In genomic region chr9:83027153-83027867, GRCh38 we compare ENCODE assay signal across 15 cellular contexts. TPM values are rescaled to one million over a fixed set of nuclear protein-coding genes. Genes with fewer than 3 reads are reported as not detected.
A peak's percentile ranks its signal among the peaks of the same experiment; 100 is the strongest.
DNase-seq lines count a peak whose midpoint lies in the region; ATAC-seq, FAIRE-seq and TF ChIP-seq lines count a peak whose summit lies in the region.
"Had no signal": no experiment of that assay in that cellular context is flagged by ENCODE, and none has a peak within 500 bp of the region (broad histone marks: within the 10 kb centered on the region; RNA-seq: fewer than 3 reads in every experiment).

No MANE protein-coding gene starts in this region.

- peak; percentile 7 for DNase-seq in HepG2 (ENCODE audit: low spot score)
- DNase-seq in right lobe of liver = no peak
- DNase-seq in SJCRH30 = peak; percentile 30 to 63
- DNase-seq in fibroblast of mammary gland (ENCODE audit: low read depth) = peak; percentile 88
- DNase-seq in pons (ENCODE audit: low spot score) = no peak
- no peak for DNase-seq in glutamatergic neuron
- DNase-seq in GM19239 (ENCODE audit: insufficient read length, low spot score) = no peak
- DNase-seq in WTC11 (ENCODE audit: low spot score) = no peak
- DNase-seq: activated CD8-positive, alpha-beta T cell treated with anti-CD3 and anti-CD28 coated beads for 36 hours; activated naive CD8-positive, alpha-beta T cell treated with anti-CD3 and anti-CD28 coated beads for 36 hours; BE2C; NCI-H2171; stimulated activated CD4-positive, alpha-beta T cell treated with anti-CD3 and anti-CD28 coated beads, Interleukin-2, amount 100 ng/mL, for 48 hours had no signal

- H3K27me3 Mint-ChIP-seq in glutamatergic neuron (ENCODE audit: unreplicated experiment) (no peaks in the 10 kb centered on the region), WTC11 (ENCODE audit: low read depth) (no peaks in the 10 kb centered on the region)

- H4K20me1 ChIP-seq in HepG2 (ENCODE audit: insufficient read depth, low read length) = no peaks in the 10 kb centered on the region

- H3K36me3 ChIP-seq in HepG2 (replicated peaks in 1 of 2; ENCODE audit: control insufficient read depth in 1 of 2, insufficient read depth in 2 of 2, low read length in 2 of 2) (no peaks in the 10 kb centered on the region), right lobe of liver (no peaks in the 10 kb centered on the region), SJCRH30 (no peaks in the 10 kb centered on the region)
- H3K36me3 ChIP-seq: BE2C had no signal

- H3K27me3 ChIP-seq in HepG2 (ENCODE audit: control insufficient read depth in 1 of 2, insufficient read depth in 2 of 2, low read length in 2 of 2) (no peaks in the 10 kb centered on the region), right lobe of liver (no peaks in the 10 kb centered on the region), SJCRH30 (no peaks in the 10 kb centered on the region)
- H3K27me3 ChIP-seq: BE2C had no signal

- H3K4me3 ChIP-seq in HepG2 (replicated peaks in 1 of 3; ENCODE audit: insufficient read depth in 1 of 3, low read depth in 2 of 3, low read length in 3 of 3) = no peak overlapping the region
- H3K4me3 ChIP-seq in right lobe of liver = no peak overlapping the region
- no peak overlapping the region for H3K4me3 ChIP-seq in SJCRH30
- H3K4me3 ChIP-seq in fibroblast of mammary gland (ENCODE audit: control insufficient read depth, low read depth, low read length) = no peak overlapping the region

- H3K9ac ChIP-seq in HepG2 (ENCODE audit: insufficient read depth, low read depth, low read length) = no peak overlapping the region

- H3K4me1 Mint-ChIP-seq in glutamatergic neuron (ENCODE audit: low read depth, unreplicated experiment) (no peaks in the 10 kb centered on the region), WTC11 (peaks cover 8% of the 10 kb centered on the region)
- H3K4me1 Mint-ChIP-seq: activated naive CD8-positive, alpha-beta T cell treated with anti-CD3 and anti-CD28 coated beads for 36 hours had no signal

- in situ Hi-C loops in HepG2 (cut with HindIII; ENCODE audit: extremely low pct_ligation_motif_present, low pct_unique_long_range_greater_than_20kb) = no loop called here

- FAIRE-seq in HepG2 (lab: Jason Lieb, UNC) (no peak), GM19239 (lab: Jason Lieb, UNC) (no peak)
- FAIRE-seq: endometrium had no signal

- no peak for ATAC-seq in HepG2
- no peak for ATAC-seq in right lobe of liver
- ATAC-seq in WTC11 = no peak
- ATAC-seq: activated CD8-positive, alpha-beta T cell treated with anti-CD3 and anti-CD28 coated beads for 36 hours; left lobe of liver had no signal

- H3K27ac Mint-ChIP-seq in glutamatergic neuron (ENCODE audit: unreplicated experiment) (no peak overlapping the region), WTC11 (no peak overlapping the region)
- H3K27ac Mint-ChIP-seq: activated CD8-positive, alpha-beta T cell treated with anti-CD3 and anti-CD28 coated beads for 36 hours; activated naive CD8-positive, alpha-beta T cell treated with anti-CD3 and anti-CD28 coated beads for 36 hours had no signal

- no peak for TF ChIP-seq RAD21 in HepG2 (CRISPR knock-in tag; IDR thresholded peaks at IDR 0.05)

- WGBS in HepG2 (ENCODE audit: low lambda C conversion rate) = 10% methylated on average over 4 of the region's 4 CpGs
- WGBS in right lobe of liver (ENCODE audit: insufficient coverage, low coverage, low lambda C conversion rate, missing lambda C conversion rate) = 56% methylated on average over 4 of the region's 4 CpGs

- H3K27ac ChIP-seq in HepG2 (ENCODE audit: extremely low read length, insufficient read depth, low read length) (no peak overlapping the region), right lobe of liver (no peak overlapping the region), SJCRH30 (peak overlapping the region; percentile 62)

- H3K4me2 ChIP-seq in HepG2 (ENCODE audit: low read depth, low read length) = no peak overlapping the region

- H3K36me3 Mint-ChIP-seq in glutamatergic neuron (ENCODE audit: unreplicated experiment) = no peaks in the 10 kb centered on the region
- no peaks in the 10 kb centered on the region for H3K36me3 Mint-ChIP-seq in WTC11
- H3K36me3 Mint-ChIP-seq: activated naive CD8-positive, alpha-beta T cell treated with anti-CD3 and anti-CD28 coated beads for 36 hours had no signal

- no peaks in the 10 kb centered on the region for H3K9me3 Mint-ChIP-seq in glutamatergic neuron (ENCODE audit: unreplicated experiment)
- peaks cover 8% of the 10 kb centered on the region for H3K9me3 Mint-ChIP-seq in WTC11
- H3K9me3 Mint-ChIP-seq: activated CD8-positive, alpha-beta T cell treated with anti-CD3 and anti-CD28 coated beads for 36 hours; activated naive CD8-positive, alpha-beta T cell treated with anti-CD3 and anti-CD28 coated beads for 36 hours had no signal

- no peak for TF ChIP-seq POLR2A in HepG2 (IDR thresholded peaks at IDR 0.05; ENCODE audit: insufficient read depth in 1 of 2, low read depth in 2 of 2, low read length in 2 of 2)
- no peak for TF ChIP-seq POLR2A in right lobe of liver (IDR thresholded peaks at IDR 0.05)

- no peak for TF ChIP-seq EP300 in HepG2 (IDR thresholded peaks at IDR 0.05; ENCODE audit: low read depth in 2 of 2, low read length in 2 of 2)
- no peak for TF ChIP-seq EP300 in HepG2 (CRISPR knock-in tag; IDR thresholded peaks at IDR 0.05; ENCODE audit: borderline replicate concordance)

- BruUV-seq in HepG2 (replicated peaks; lab: Mats Ljungman, UMichigan) = no TSS peak

- no peaks in the 10 kb centered on the region for H3K79me2 ChIP-seq in HepG2 (ENCODE audit: insufficient read depth, low read length)

- intact Hi-C loops in HepG2 (cut with micrococcal nuclease; ENCODE audit: unreplicated experiment) (no loop called here), right lobe of liver (cut with DNase I) (no loop called here)

- H3K4me1 ChIP-seq in HepG2 (ENCODE audit: insufficient read depth, low read length) (no peaks in the 10 kb centered on the region), right lobe of liver (no peaks in the 10 kb centered on the region), SJCRH30 (peaks cover 12% of the 10 kb centered on the region)
- H3K4me1 ChIP-seq: BE2C had no signal

- CTCF ChIA-PET in HepG2 (lab: Yijun Ruan, JAX; ENCODE audit: low intra/inter-chr PET ratio, low total read pairs) = no interaction called here
- CTCF ChIA-PET in WTC11 (lab: Charles Lee) = no interaction called here

- no peak overlapping the region for H3K4me3 Mint-ChIP-seq in glutamatergic neuron (ENCODE audit: unreplicated experiment)
- no peak overlapping the region for H3K4me3 Mint-ChIP-seq in WTC11
- H3K4me3 Mint-ChIP-seq: activated CD8-positive, alpha-beta T cell treated with anti-CD3 and anti-CD28 coated beads for 36 hours; activated naive CD8-positive, alpha-beta T cell treated with anti-CD3 and anti-CD28 coated beads for 36 hours had no signal

- no peak for TF ChIP-seq CTCF in HepG2 (CRISPR knock-in tag; IDR thresholded peaks at IDR 0.05)
- no peak for TF ChIP-seq CTCF in right lobe of liver (IDR thresholded peaks at IDR 0.05)
- TF ChIP-seq CTCF in fibroblast of mammary gland (conservative IDR thresholded peaks at IDR 0.05; ENCODE audit: control insufficient read depth, insufficient read depth, low read depth, low read length) = no peak
- no peak for TF ChIP-seq CTCF in glutamatergic neuron (IDR thresholded peaks at IDR 0.05; ENCODE audit: partially characterized antibody, unreplicated experiment)
- TF ChIP-seq CTCF in WTC11 (IDR thresholded peaks at IDR 0.05) = no peak

- H2AFZ ChIP-seq in HepG2 (ENCODE audit: low read length) = no peak overlapping the region

- H3K9me3 ChIP-seq in HepG2 (ENCODE audit: low read length) (no peaks in the 10 kb centered on the region), right lobe of liver (no peaks in the 10 kb centered on the region), SJCRH30 (replicated peaks) (0 out of 2 replicates have a peak, but pooled peaks cover 4% of the 10 kb centered on the region)
- H3K9me3 ChIP-seq: BE2C had no signal

- POLR2A ChIA-PET in HepG2 (lab: Yijun Ruan, JAX) (no interaction called here), WTC11 (lab: Charles Lee) (no interaction called here)

TF ChIP-seq in HepG2, 621 proteins besides CTCF, POLR2A, EP300 and RAD21 (continues in another document):
- no peak for TF ChIP-seq ZNF33A (CRISPR knock-in tag; IDR thresholded peaks at IDR 0.05; ENCODE audit: borderline replicate concordance)

TF ChIP-seq in WTC11, 78 proteins besides CTCF, POLR2A, EP300 and RAD21 (continues in another document):
- TF ChIP-seq GRHL2 (CRISPR knock-in tag; IDR thresholded peaks at IDR 0.05; ENCODE audit: insufficient replicate concordance, severe bottlenecking) = no peak
- no peak for TF ChIP-seq ZNF317 (CRISPR knock-in tag; IDR thresholded peaks at IDR 0.05; ENCODE audit: borderline replicate concordance, low read depth)
- no peak for TF ChIP-seq ESRRA (CRISPR knock-in tag; IDR thresholded peaks at IDR 0.05; ENCODE audit: borderline replicate concordance)

RNA-seq across cellular contexts. Expression of gene RASEF, which starts 35.6 kb away (rescaled TPM):
- total RNA-seq in HepG2 (2016; rRNA removed; fragmentation: Illumina TruSeq; extraction: Trizol) (0.03 and 0.07 TPM in 2 replicates), right lobe of liver (1 to 10 TPM in 5 of 6 experiments, under 1 TPM in 1; 0.73 to 6.1 (median 1.9) TPM), glutamatergic neuron (ENCODE audit: unreplicated experiment) (0.25 TPM), WTC11 (2021) (6.5 to 8.2 TPM (median 7.3 TPM) in 3 replicates)
- total RNA-seq in HepG2 (2016; cell fraction: cytosol; rRNA removed; fragmentation: Illumina TruSeq; extraction: Trizol; ENCODE audit: low read depth) = not detected in 2 replicates
- total RNA-seq in HepG2 (2016; cell fraction: insoluble cytoplasmic fraction; rRNA removed; fragmentation: Illumina TruSeq; extraction: Trizol) = 0.04 and 0.06 TPM in 2 replicates
- total RNA-seq in HepG2 (2016; cell fraction: membrane; rRNA removed; fragmentation: Illumina TruSeq; extraction: Trizol) = not detected in 2 replicates
- not detected in 2 replicates for total RNA-seq in HepG2 (2016; cell fraction: nucleus; rRNA removed; fragmentation: Illumina TruSeq; extraction: Trizol)
- 0.01 TPM in 1 of 2 replicates, not detected in the other for polyA plus RNA-seq in HepG2 (2011; rRNA removed)
- not detected in 2 replicates for polyA plus RNA-seq in HepG2 (2011; cell fraction: cytosol; rRNA removed)
- polyA plus RNA-seq in HepG2 (2011; cell fraction: nucleus; rRNA removed) = 0.03 and 0.08 TPM in 2 replicates
- polyA plus RNA-seq in HepG2 (2012) = not detected in 2 replicates
- polyA plus RNA-seq in HepG2 (2016; cell fraction: cytosol; fragmentation: Illumina TruSeq; extraction: Trizol; ENCODE audit: low read depth) = not detected in 2 replicates
- not detected in 2 replicates for polyA plus RNA-seq in HepG2 (2016; cell fraction: insoluble cytoplasmic fraction; fragmentation: Illumina TruSeq; extraction: Trizol; ENCODE audit: low read depth)
- not detected in 2 replicates for polyA plus RNA-seq in HepG2 (2016; cell fraction: membrane; fragmentation: Illumina TruSeq; extraction: Trizol; ENCODE audit: low read depth)
- not detected in 2 replicates for polyA plus RNA-seq in HepG2 (2016; cell fraction: nucleus; fragmentation: Illumina TruSeq; extraction: Trizol; ENCODE audit: insufficient read depth, low read depth)
- 4.4 TPM in 1 of 2 replicates, not detected in the other for polyA minus RNA-seq in HepG2 (2011; rRNA and poly(A)+ RNA removed; ENCODE audit: low replicate concordance)
- polyA minus RNA-seq in HepG2 (2011; cell fraction: cytosol; rRNA and poly(A)+ RNA removed) = not detected in 2 replicates
- polyA minus RNA-seq in HepG2 (2011; cell fraction: nucleus; rRNA and poly(A)+ RNA removed) = 0.12 and 0.26 TPM in 2 replicates
- total RNA-seq in SJCRH30 (2014; rRNA removed; shearing (Covaris generic)) = 10.5 and 12.6 TPM in 2 replicates
- total RNA-seq: activated CD8-positive, alpha-beta T cell treated with anti-CD3 and anti-CD28 coated beads for 36 hours; activated naive CD8-positive, alpha-beta T cell treated with anti-CD3 and anti-CD28 coated beads for 36 hours had no signal

Comparison
In these comparisons a context has a peak if more than half of its experiments do, and no peak if none do; other contexts are left out.
1. DNase-seq: peak in HepG2 (single experiment), SJCRH30 (2 of 2) and fibroblast of mammary gland (single experiment); none in right lobe of liver (0 of 3), pons (single experiment), glutamatergic neuron (single experiment), GM19239 (single experiment) and WTC11 (single experiment).